In the genomic region with DNA sequence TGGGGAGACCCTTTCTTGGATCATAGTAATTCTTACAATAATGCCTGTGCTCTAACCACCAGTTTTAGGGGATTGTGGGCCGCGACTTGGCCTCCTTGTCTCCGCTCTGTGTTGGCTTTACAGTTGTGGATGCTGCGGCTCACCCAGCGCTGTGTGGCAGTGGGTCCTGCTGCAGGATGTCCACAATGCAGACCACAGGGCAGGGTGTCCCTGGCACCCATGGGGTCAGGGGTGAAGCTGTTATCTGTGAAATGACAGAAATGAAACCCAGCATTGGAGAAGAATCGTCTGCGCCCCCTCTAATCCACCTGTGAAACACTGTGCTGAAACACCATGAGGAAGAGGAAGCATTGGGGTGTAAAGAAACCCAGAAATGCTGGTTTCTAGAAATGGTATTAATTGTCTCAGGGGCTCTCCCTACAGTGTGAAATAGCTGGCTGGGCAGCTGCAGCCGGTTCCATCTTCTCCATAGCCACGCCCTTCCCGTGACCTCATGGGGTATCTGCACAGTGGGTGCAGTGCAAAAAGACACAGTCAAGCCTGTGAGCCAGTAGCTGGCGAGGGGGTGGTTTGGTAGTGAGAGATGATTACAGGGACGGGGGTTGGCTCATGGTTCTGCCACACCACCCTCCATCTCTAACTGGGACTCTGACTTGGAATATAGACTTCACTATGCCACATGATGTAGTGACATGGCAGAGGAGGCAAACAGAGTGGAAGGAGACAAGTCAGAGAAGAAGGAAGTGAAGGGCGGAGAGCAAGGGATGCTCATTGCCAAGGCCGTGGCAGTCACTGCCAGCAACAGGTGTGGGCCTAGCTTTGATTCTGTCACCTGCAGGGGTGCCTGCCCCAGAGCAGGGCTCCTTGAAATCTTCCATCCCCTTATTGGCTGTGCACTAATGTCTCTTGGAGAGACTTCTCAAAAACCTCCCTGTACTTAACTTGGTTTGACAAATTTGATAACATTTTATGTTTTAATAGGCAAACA, we compare ENCODE assay signal across 9 cellular contexts. TPM values are rescaled to one million over a fixed set of nuclear protein-coding genes. Genes with fewer than 3 reads are reported as not detected.
DNase-seq lines count a peak whose midpoint lies in the region; ATAC-seq and TF ChIP-seq lines count a peak whose summit lies in the region.
"Had no signal": no experiment of that assay in that cellular context is flagged by ENCODE, and none has a peak within 500 bp of the region (broad histone marks: within the 10 kb centered on the region; RNA-seq: fewer than 3 reads in every experiment).

No MANE protein-coding gene starts in this region.

- CTCF ChIA-PET in CD8-positive, alpha-beta T cell (lab: Charles Lee), result interaction anchor here (1.1 to 2.1 kb wide), 2 partner anchors 11 to 47 kb away, joined by 3 to 6 read pairs; no protein-coding TSS in a partner anchor

- POLR2A ChIA-PET in CD8-positive, alpha-beta T cell (lab: Charles Lee), result interaction anchor here (1.6 to 5.1 kb wide), 3 partner anchors 8 to 13 kb away, joined by 3 to 38 read pairs (median 4); no protein-coding TSS in a partner anchor

- 64 to 79% methylated on average over 14 of the region's 14 CpGs for WGBS in sigmoid colon, 2 donors

- no peak for TF ChIP-seq POLR2A in sigmoid colon (IDR thresholded peaks at IDR 0.05)

- TF ChIP-seq CTCF in CD8-positive, alpha-beta T cell (IDR thresholded peaks at IDR 0.05), result no peak
- TF ChIP-seq CTCF in sigmoid colon (IDR thresholded peaks at IDR 0.05), result no peak

- H3K36me3 Mint-ChIP-seq in CD8-positive, alpha-beta T cell, result peaks cover 26% of the 10 kb centered on the region

- H3K36me3 ChIP-seq in CD8-positive, alpha-beta T cell (ENCODE audit: insufficient read depth, low read length), result no peaks in the 10 kb centered on the region
- H3K36me3 ChIP-seq in sigmoid colon, result no peaks in the 10 kb centered on the region
- H3K36me3 ChIP-seq: pancreas had no signal

- H3K27ac ChIP-seq in CD8-positive, alpha-beta T cell (ENCODE audit: low read depth, low read length), result peak overlapping the region; percentile 41
- peak overlapping the region in 2 of 4 donors; percentile 73 to 76 for H3K27ac ChIP-seq in sigmoid colon
- H3K27ac ChIP-seq: pancreas had no signal

- peak overlapping the region; percentile 93 for H3K27ac Mint-ChIP-seq in CD8-positive, alpha-beta T cell

- H3K27me3 ChIP-seq in CD8-positive, alpha-beta T cell (ENCODE audit: insufficient read depth, low read length), result no peaks in the 10 kb centered on the region
- no peaks in the 10 kb centered on the region for H3K27me3 ChIP-seq in sigmoid colon
- H3K27me3 ChIP-seq: pancreas had no signal

- DNase-seq in CD8-positive, alpha-beta T cell, result peak in 5 of 7 experiments; percentile 50 to 86 (median 68)
- DNase-seq in activated T-cell treated with anti-CD3 and anti-CD28 coated beads for 24 hours (ENCODE audit: low read depth) (peak; percentile 76), sigmoid colon (peak; percentile 62), NCI-H748 (lab: John Stamatoyannopoulos, UW; ENCODE audit: unreplicated experiment) (no peak), DMS79 treated with DMSO at 0.1 percent for 48 hours (lab: John Stamatoyannopoulos, UW) (no peak), COLO829 (ENCODE audit: low spot score) (no peak)

- H3K4me1 ChIP-seq in CD8-positive, alpha-beta T cell (ENCODE audit: insufficient read depth, low read length), result peaks cover 91% of the 10 kb centered on the region
- H3K4me1 ChIP-seq in sigmoid colon, result peaks cover 0 to 95% (median 80%) of the 10 kb centered on the region in 4 donors

- peak overlapping the region; percentile 66 for H3K4me3 Mint-ChIP-seq in CD8-positive, alpha-beta T cell

- intact Hi-C loops in CD8-positive, alpha-beta T cell (cut with DNase I, micrococcal nuclease), result loop anchor here (10.0 kb wide), 2 partner anchors 194 to 746 kb away; partner anchors contain the start of gene ZAP70 (in 1 of the 2)
- intact Hi-C loops in sigmoid colon (cut with DNase I), result no loop called here

- H3K4me1 Mint-ChIP-seq in CD8-positive, alpha-beta T cell (ENCODE audit: low read depth), result peaks cover 92% of the 10 kb centered on the region

- no peaks in the 10 kb centered on the region for H3K9me3 Mint-ChIP-seq in CD8-positive, alpha-beta T cell

- peak; percentile 51 for ATAC-seq in CD8-positive, alpha-beta T cell
- ATAC-seq in GM21360 (IDR thresholded peaks at IDR 0.05; ENCODE audit: unreplicated experiment) (peak; percentile 62), HG03558 (IDR thresholded peaks at IDR 0.05; ENCODE audit: extremely low read depth, unreplicated experiment) (peak; percentile 51)

- no peaks in the 10 kb centered on the region for H3K9me3 ChIP-seq in CD8-positive, alpha-beta T cell (ENCODE audit: low read length)
- H3K9me3 ChIP-seq in sigmoid colon, result no peaks in the 10 kb centered on the region
- H3K9me3 ChIP-seq: pancreas had no signal

- no peaks in the 10 kb centered on the region for H3K27me3 Mint-ChIP-seq in CD8-positive, alpha-beta T cell (ENCODE audit: low read depth)

- peak overlapping the region; percentile 16 for H3K4me3 ChIP-seq in CD8-positive, alpha-beta T cell (ENCODE audit: low read depth, low read length)
- H3K4me3 ChIP-seq in sigmoid colon, result no peak overlapping the region
- H3K4me3 ChIP-seq: pancreas had no signal

- TF ChIP-seq EP300 in sigmoid colon (IDR thresholded peaks at IDR 0.05), result no peak

RNA-seq across cellular contexts. Expression of gene INPP4A, which starts 16.2 kb away (rescaled TPM):
- 10 to 100 TPM; 60.3 to 67.5 TPM for total RNA-seq in CD8-positive, alpha-beta T cell
- total RNA-seq in sigmoid colon, result 10 to 100 TPM; 30.4 to 49.9 (median 39.9) TPM
- polyA plus RNA-seq in sigmoid colon, result 10 to 100 TPM in 1 of 3 donors, 1 to 10 TPM in 2; 1.8 to 12.2 (median 2.3) TPM

Comparison
In these comparisons a context has a peak if more than half of its experiments do, and no peak if none do; other contexts are left out.
1. DNase-seq: peak in CD8-positive, alpha-beta T cell (5 of 7), activated T-cell treated with anti-CD3 and anti-CD28 coated beads for 24 hours (single experiment) and sigmoid colon (single experiment); none in NCI-H748 (single experiment), DMS79 treated with DMSO at 0.1 percent for 48 hours (single experiment) and COLO829 (single experiment).
2. Peak in every context shown above with its lines, with median percentiles within 50 percentile points of each other: ATAC-seq.